In the genomic region with DNA sequence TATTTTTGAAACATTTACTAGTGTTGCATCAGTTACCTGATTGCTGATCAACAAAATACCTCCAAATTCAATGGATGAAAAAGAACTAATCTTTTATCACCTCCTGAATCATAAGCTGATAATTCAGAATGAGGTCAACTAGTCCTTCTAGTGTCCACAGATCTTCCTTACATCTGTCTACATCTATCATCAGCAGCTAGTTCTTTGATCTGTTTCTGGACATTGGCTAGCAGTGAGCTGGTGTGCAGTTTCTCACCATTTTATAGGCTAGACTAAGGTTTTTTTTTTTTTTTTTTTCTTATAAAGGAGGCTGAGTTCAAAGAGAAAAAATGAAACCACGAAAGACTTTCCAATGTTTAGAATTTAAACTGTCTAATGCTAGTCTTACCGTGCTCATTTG, we compare ENCODE assay signal across 18 cellular contexts.
DNase-seq lines count a peak whose midpoint lies in the region; FAIRE-seq and TF ChIP-seq lines count a peak whose summit lies in the region.
"Had no signal": no experiment of that assay in that cellular context is flagged by ENCODE, and none has a peak within 500 bp of the region (broad histone marks: within the 10 kb centered on the region; RNA-seq: fewer than 3 reads in every experiment).

No MANE protein-coding gene starts in this region.

- H3K9ac ChIP-seq in GM23248, result no peak overlapping the region

- no peaks in the 10 kb centered on the region for H3F3A ChIP-seq in GM23248 (ENCODE audit: insufficient read depth)

- DNase-seq in GM23248 (no peak), myocyte (ENCODE audit: low read depth) (peak; percentile 44), NCI-H2171 treated with DMSO at 0.1 percent for 48 hours (lab: John Stamatoyannopoulos, UW) (no peak), GM12892 (ENCODE audit: insufficient read length) (no peak), iPS-NIHi7 (ENCODE audit: extremely low spot score) (no peak)
- DNase-seq: 8988T; C1 segment of cervical spinal cord; Calu3; CD4-positive, alpha-beta memory T cell; COR-L47; DMS153; DND-41; H9 had no signal

- no peaks in the 10 kb centered on the region for H3K9me2 ChIP-seq in GM23248 (ENCODE audit: insufficient read depth)

- no peak for TF ChIP-seq POLR2A in GM12892 (IDR thresholded peaks at IDR 0.05; ENCODE audit: low read depth, low read length)

- H3K4me3 ChIP-seq in ACC112 (ENCODE audit: low read depth, low read length), result no peak overlapping the region
- H3K4me3 ChIP-seq in GM23248, result no peak overlapping the region
- H3K4me3 ChIP-seq: A549, GM23338 had no signal

- H3K9me3 ChIP-seq in GM23248 (ENCODE audit: low read depth), result no peaks in the 10 kb centered on the region
- H3K9me3 ChIP-seq: A549 had no signal

- H3K4me1 ChIP-seq in ACC112 (ENCODE audit: control insufficient read depth, insufficient read depth, low read length, unreplicated experiment) (peaks cover 6% of the 10 kb centered on the region), GM23248 (ENCODE audit: insufficient read depth) (no peaks in the 10 kb centered on the region)
- H3K4me1 ChIP-seq: A549 had no signal

- no peak overlapping the region for H3K4me2 ChIP-seq in GM23248 (ENCODE audit: unreplicated experiment)
- H3K4me2 ChIP-seq: A549, GM23338 had no signal

- H2AFZ ChIP-seq in ACC112 (ENCODE audit: low read length, unreplicated experiment) (peak overlapping the region; percentile 5), GM23248 (0 out of 2 replicates have a peak overlapping the region, but pooled peaks have one; percentile 19)
- H2AFZ ChIP-seq: GM23338 had no signal

- H3K79me2 ChIP-seq in ACC112 (ENCODE audit: control insufficient read depth, insufficient read depth, low read length, unreplicated experiment), result no peaks in the 10 kb centered on the region
- no peaks in the 10 kb centered on the region for H3K79me2 ChIP-seq in GM23248 (ENCODE audit: insufficient read depth)

- WGBS in GM23248 (ENCODE audit: low coverage in 1 of 2, low lambda C conversion rate in 2 of 2, missing lambda C conversion rate in 2 of 2), 2 experiments, result 74 to 75% methylated on average over 2 of the region's 2 CpGs

- no peaks in the 10 kb centered on the region for H4K20me1 ChIP-seq in GM23248 (ENCODE audit: insufficient read depth)

- no peak for FAIRE-seq in GM12892 (lab: Jason Lieb, UNC)
- FAIRE-seq: A549, G401.6, GM19239 had no signal

- no peaks in the 10 kb centered on the region for H3K27me3 ChIP-seq in ACC112 (ENCODE audit: insufficient read depth, low read length)
- no peaks in the 10 kb centered on the region for H3K27me3 ChIP-seq in GM23248 (replicated peaks; ENCODE audit: insufficient read depth)

- in situ Hi-C loops in GM23248 (cut with MboI), result no loop called here

- H3K27ac ChIP-seq in ACC112 (ENCODE audit: low read depth, low read length), result no peak overlapping the region
- H3K27ac ChIP-seq in GM23248, result no peak overlapping the region
- H3K27ac ChIP-seq: A549 had no signal

- H3K36me3 ChIP-seq in ACC112 (ENCODE audit: insufficient read depth, low read length) (no peaks in the 10 kb centered on the region), GM23248 (ENCODE audit: low read depth) (no peaks in the 10 kb centered on the region)
